33 cellular contexts compared by ENCODE assay signal in the genomic region with DNA sequence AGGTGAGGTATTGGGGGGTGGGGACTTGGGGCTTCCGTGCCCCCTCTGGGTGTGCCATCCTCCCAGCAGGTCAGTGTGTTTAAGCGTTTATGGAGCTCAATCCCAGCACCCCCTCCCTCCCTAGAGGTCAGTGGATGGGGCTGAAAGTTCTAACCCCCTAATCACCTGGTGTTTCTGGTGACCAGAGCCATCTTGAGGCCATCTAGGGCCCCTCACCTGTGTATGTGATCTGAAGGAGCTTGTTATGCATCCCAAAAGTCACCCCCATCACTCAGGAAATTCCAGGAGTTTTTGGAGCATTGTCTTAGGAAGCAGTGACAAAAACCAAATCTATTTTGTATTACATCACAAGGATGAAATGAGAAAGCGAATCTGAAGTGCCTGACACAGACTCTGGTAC.
A peak's percentile ranks its signal among the peaks of the same experiment; 100 is the strongest.
DNase-seq lines count a peak whose midpoint lies in the region; ATAC-seq and TF ChIP-seq lines count a peak whose summit lies in the region.
"Had no signal": no experiment of that assay in that cellular context is flagged by ENCODE, and none has a peak within 500 bp of the region (broad histone marks: within the 10 kb centered on the region; RNA-seq: fewer than 3 reads in every experiment).

No MANE protein-coding gene starts in this region.

- CTCF ChIA-PET in CD4-positive, alpha-beta T cell (lab: Charles Lee), result no interaction called here
- CTCF ChIA-PET in RWPE1 (lab: Yijun Ruan, JAX), result no interaction called here

- peaks cover 32% of the 10 kb centered on the region for H3K36me3 Mint-ChIP-seq in CD4-positive, alpha-beta T cell (ENCODE audit: low read depth)
- H3K36me3 Mint-ChIP-seq in endodermal cell (ENCODE audit: low read depth), result peaks cover 6% of the 10 kb centered on the region

- H3K4me3 Mint-ChIP-seq in CD4-positive, alpha-beta T cell, result no peak overlapping the region
- no peak overlapping the region for H3K4me3 Mint-ChIP-seq in endodermal cell
- H3K4me3 Mint-ChIP-seq: activated CD4-positive, alpha-beta T cell treated with anti-CD3 and anti-CD28 coated beads, Interleukin-2, amount 10 ng/mL, durations not matched to agents 24 days and 14 days; activated naive CD4-positive, alpha-beta T cell treated with anti-CD3 and anti-CD28 coated beads for 36 hours; activated T-helper 1 cell treated with anti-CD3 and anti-CD28 coated beads, Interleukin-12 subunit alpha, Interleukin-12 subunit beta, Interleukin-2, Interleukin-4 antibody, amounts not matched to agents 30 ng/mL and 10 ng/mL and 1 ng/mL, durations not matched to agents 14 hours and 24 hours and 36 hours had no signal

- H3K9ac ChIP-seq in endodermal cell (ENCODE audit: extremely low read depth, low read length, poor library complexity, severe bottlenecking), result no peak overlapping the region
- H3K9ac ChIP-seq: BLaER1 had no signal

- no peak for DNase-seq in CD4-positive, alpha-beta T cell
- DNase-seq in GM12865 (ENCODE audit: low read depth) (peak; percentile 53), RPMI8226 (peak; percentile 32), endodermal cell (peak; percentile 61), head of caudate nucleus (no peak), RWPE1 (ENCODE audit: low spot score) (no peak)
- DNase-seq: activated CD4-positive, alpha-beta T cell treated with anti-CD3 and anti-CD28 coated beads, Interleukin-2, amount 10 ng/mL, durations not matched to agents 24 days and 14 days; activated naive CD4-positive, alpha-beta T cell treated with anti-CD3 and anti-CD28 coated beads for 36 hours; Calu3; central memory CD4-positive, alpha-beta T cell; DND-41; GF-D8; glutamatergic neuron; Karpas-422; kidney; naive thymus-derived CD8-positive, alpha-beta T cell; NCI-H1417 treated with DMSO at 0.1 percent for 48 hours; NCI-H2081 treated with DMSO at 0.1 percent for 48 hours; NCI-H748 treated with DMSO at 0.1 percent for 48 hours; occipital lobe; psoas muscle; sigmoid colon; stimulated activated CD4-positive, alpha-beta T cell treated with anti-CD3 and anti-CD28 coated beads, Interleukin-12 subunit alpha, Interleukin-12 subunit beta, amount 100 ng/mL, for 4 hours; stimulated activated CD4-positive, alpha-beta T cell treated with anti-CD3 and anti-CD28 coated beads, Interleukin-2, amount 100 ng/mL, for 48 hours; substantia nigra; T1000; upper lobe of left lung; WERI-Rb-1 had no signal

- intact Hi-C loops in CD4-positive, alpha-beta T cell (cut with DNase I, micrococcal nuclease), result no loop called here
- intact Hi-C loops in head of caudate nucleus (cut with DNase I), result no loop called here

- no peaks in the 10 kb centered on the region for H3K27me3 ChIP-seq in CD4-positive, alpha-beta T cell (ENCODE audit: control insufficient read depth, insufficient read depth, low read length)
- H3K27me3 ChIP-seq in endodermal cell (ENCODE audit: control insufficient read depth, insufficient read depth, low read length, poor library complexity, severe bottlenecking), result no peaks in the 10 kb centered on the region
- H3K27me3 ChIP-seq: BLaER1, sigmoid colon, upper lobe of left lung had no signal

- no peaks in the 10 kb centered on the region for H3K27me3 Mint-ChIP-seq in CD4-positive, alpha-beta T cell
- H3K27me3 Mint-ChIP-seq in endodermal cell (ENCODE audit: insufficient read depth), result no peaks in the 10 kb centered on the region
- H3K27me3 Mint-ChIP-seq: activated CD4-positive, alpha-beta T cell treated with anti-CD3 and anti-CD28 coated beads, Interleukin-2, amount 10 ng/mL, durations not matched to agents 24 days and 14 days; naive thymus-derived CD8-positive, alpha-beta T cell had no signal

- POLR2A ChIA-PET in CD4-positive, alpha-beta T cell (lab: Charles Lee), result interaction anchor here (1.5 kb wide), 1 partner anchor 274 kb away, joined by 3 read pairs; no protein-coding TSS in a partner anchor
- POLR2A ChIA-PET in RWPE1 (lab: Yijun Ruan, JAX; ENCODE audit: low non-redundant PET), result no interaction called here

- H3K36me3 ChIP-seq in endodermal cell (ENCODE audit: control insufficient read depth, insufficient read depth, low read length), result no peaks in the 10 kb centered on the region
- H3K36me3 ChIP-seq: HAP-1, sigmoid colon, WERI-Rb-1 had no signal

- no peak for ATAC-seq in CD4-positive, alpha-beta T cell (ENCODE audit: poor library complexity)
- ATAC-seq in HG03139 (IDR thresholded peaks at IDR 0.05; ENCODE audit: unreplicated experiment) (no peak), HG03378 (IDR thresholded peaks at IDR 0.05; ENCODE audit: unreplicated experiment) (no peak)
- ATAC-seq: naive thymus-derived CD8-positive, alpha-beta T cell; psoas muscle had no signal

- H3K9me3 Mint-ChIP-seq in CD4-positive, alpha-beta T cell, result no peaks in the 10 kb centered on the region
- no peaks in the 10 kb centered on the region for H3K9me3 Mint-ChIP-seq in endodermal cell
- H3K9me3 Mint-ChIP-seq: activated CD4-positive, alpha-beta T cell treated with anti-CD3 and anti-CD28 coated beads, Interleukin-2, amount 10 ng/mL, durations not matched to agents 24 days and 14 days; activated naive CD4-positive, alpha-beta T cell treated with anti-CD3 and anti-CD28 coated beads for 36 hours; activated T-helper 1 cell treated with anti-CD3 and anti-CD28 coated beads, Interleukin-12 subunit alpha, Interleukin-12 subunit beta, Interleukin-2, Interleukin-4 antibody, amounts not matched to agents 30 ng/mL and 10 ng/mL and 1 ng/mL, durations not matched to agents 14 hours and 24 hours and 36 hours; naive thymus-derived CD8-positive, alpha-beta T cell had no signal

- H3K4me3 ChIP-seq in GM12865 (ENCODE audit: low read depth, low read length) (peak overlapping the region; percentile 23), endodermal cell (ENCODE audit: low read length) (no peak overlapping the region)
- H3K4me3 ChIP-seq: BLaER1, HAP-1, psoas muscle, sigmoid colon, upper lobe of left lung had no signal

- H3K27ac ChIP-seq in CD4-positive, alpha-beta T cell (ENCODE audit: low read depth, low read length), result no peak overlapping the region
- no peak overlapping the region for H3K27ac ChIP-seq in endodermal cell (ENCODE audit: low read depth, low read length)
- H3K27ac ChIP-seq in RWPE1, result no peak overlapping the region
- H3K27ac ChIP-seq: BLaER1, psoas muscle, sigmoid colon, upper lobe of left lung, WERI-Rb-1 had no signal

- 92 to 100% methylated on average over 1 to 3 of the region's 3 CpGs for WGBS in endodermal cell (ENCODE audit: insufficient coverage in 1 of 2, insufficient read length in 1 of 2), 2 experiments

- no peaks in the 10 kb centered on the region for H3K9me3 ChIP-seq in CD4-positive, alpha-beta T cell (ENCODE audit: control insufficient read depth, low read length)
- H3K9me3 ChIP-seq in endodermal cell (ENCODE audit: control insufficient read depth, low read length), result no peaks in the 10 kb centered on the region
- H3K9me3 ChIP-seq: HAP-1, psoas muscle, sigmoid colon, upper lobe of left lung had no signal

- no peaks in the 10 kb centered on the region for H3K4me1 ChIP-seq in endodermal cell (ENCODE audit: control insufficient read depth, insufficient read depth, low read length)
- H3K4me1 ChIP-seq: sigmoid colon, upper lobe of left lung had no signal

- no peaks in the 10 kb centered on the region for H3K4me1 Mint-ChIP-seq in CD4-positive, alpha-beta T cell (ENCODE audit: low read depth)
- peaks cover 16% of the 10 kb centered on the region for H3K4me1 Mint-ChIP-seq in endodermal cell
- H3K4me1 Mint-ChIP-seq: activated CD4-positive, alpha-beta T cell treated with anti-CD3 and anti-CD28 coated beads, Interleukin-2, amount 10 ng/mL, durations not matched to agents 24 days and 14 days had no signal

- TF ChIP-seq CTCF in CD4-positive, alpha-beta T cell (IDR thresholded peaks at IDR 0.05), result no peak
- TF ChIP-seq CTCF in GM12865 (IDR thresholded peaks at IDR 0.05; ENCODE audit: insufficient read depth, low read depth, low read length, missing control alignments) (no peak), endodermal cell (conservative IDR thresholded peaks at IDR 0.05) (no peak), RWPE1 (conservative IDR thresholded peaks at IDR 0.05; ENCODE audit: low read depth) (no peak)

- peak overlapping the region; percentile 14 for H3K27ac Mint-ChIP-seq in CD4-positive, alpha-beta T cell
- no peak overlapping the region for H3K27ac Mint-ChIP-seq in endodermal cell
- H3K27ac Mint-ChIP-seq: activated CD4-positive, alpha-beta T cell treated with anti-CD3 and anti-CD28 coated beads, Interleukin-2, amount 10 ng/mL, durations not matched to agents 24 days and 14 days; activated naive CD4-positive, alpha-beta T cell treated with anti-CD3 and anti-CD28 coated beads for 36 hours; activated T-helper 1 cell treated with anti-CD3 and anti-CD28 coated beads, Interleukin-12 subunit alpha, Interleukin-12 subunit beta, Interleukin-2, Interleukin-4 antibody, amounts not matched to agents 30 ng/mL and 10 ng/mL and 1 ng/mL, durations not matched to agents 14 hours and 24 hours and 36 hours had no signal

Comparison
In these comparisons a context has a peak if more than half of its experiments do, and no peak if none do; other contexts are left out.
1. DNase-seq: peak in GM12865 (single experiment), RPMI8226 (single experiment) and endodermal cell (single experiment); none in CD4-positive, alpha-beta T cell (0 of 10), head of caudate nucleus (0 of 42) and RWPE1 (single experiment).